8 cellular contexts compared by ENCODE assay signal in genomic region chr13:77751513-77752456, GRCh38. TPM values are rescaled to one million over a fixed set of nuclear protein-coding genes. Genes with fewer than 3 reads are reported as not detected.
A peak's percentile ranks its signal among the peaks of the same experiment; 100 is the strongest.
DNase-seq lines count a peak whose midpoint lies in the region; FAIRE-seq and TF ChIP-seq lines count a peak whose summit lies in the region.

No MANE protein-coding gene starts in this region.

- H3K4me3 ChIP-seq in Karpas-422 (ENCODE audit: low read length), result no peak overlapping the region

- TF ChIP-seq POLR2A in H54 (IDR thresholded peaks at IDR 0.05; ENCODE audit: low read depth, low read length), result no peak

- no peak overlapping the region for H3K27ac ChIP-seq in Karpas-422 (ENCODE audit: low read length)

- FAIRE-seq in H54 (lab: Jason Lieb, UNC), result peak; percentile 36

- no peaks in the 10 kb centered on the region for H3K36me3 ChIP-seq in Karpas-422 (ENCODE audit: insufficient read depth, low read length)

- in situ Hi-C loops in T47D (cut with HindIII; ENCODE audit: low pct_unique_long_range_greater_than_20kb, low sequenced_read_pairs), result no loop called here

- no peaks in the 10 kb centered on the region for H3K4me1 ChIP-seq in Karpas-422 (ENCODE audit: low read length)

- DNase-seq in activated gamma-delta T cell treated with Interleukin-2 at 50 U/mL for 16 hours (peak; percentile 38), activated gamma-delta T cell (lab: John Stamatoyannopoulos, UW) (no peak), H54 (ENCODE audit: insufficient read length, low spot score) (peak; percentile 7), Karpas-422 (peak; percentile 77), SKM-1 (lab: John Stamatoyannopoulos, UW; ENCODE audit: unreplicated experiment) (peak; percentile 13), T47D (ENCODE audit: low read depth in 1 of 2, low spot score in 1 of 2) (peak; percentile 6 to 55), iris pigment epithelial cell (ENCODE audit: low read depth) (peak; percentile 52)
- peak; percentile 60 for DNase-seq in stimulated activated CD4-positive, alpha-beta T cell treated with anti-CD3 and anti-CD28 coated beads, Interleukin-4, amount 100 ng/mL, for 24 hours

- no peaks in the 10 kb centered on the region for H3K27me3 ChIP-seq in Karpas-422 (ENCODE audit: low read length)

- no peak overlapping the region for H3K9ac ChIP-seq in Karpas-422 (ENCODE audit: low read length)

- H2AFZ ChIP-seq in Karpas-422 (ENCODE audit: low read length), result no peak overlapping the region

- no peaks in the 10 kb centered on the region for H3K79me2 ChIP-seq in Karpas-422 (ENCODE audit: low read length)

- H3K4me2 ChIP-seq in Karpas-422 (ENCODE audit: low read depth, low read length, poor library complexity, severe bottlenecking), result no peak overlapping the region

- no peaks in the 10 kb centered on the region for H4K20me1 ChIP-seq in Karpas-422 (ENCODE audit: insufficient read depth, low read depth, low read length)

- no peaks in the 10 kb centered on the region for H3K9me2 ChIP-seq in Karpas-422 (replicated peaks; ENCODE audit: insufficient read depth, low read length)

- H3K9me3 ChIP-seq in Karpas-422 (ENCODE audit: low read length), result no peaks in the 10 kb centered on the region

RNA-seq across cellular contexts. Expression of gene SLAIN1, which starts 54.3 kb away (rescaled TPM):
- total RNA-seq in Karpas-422 (2014; rRNA removed; shearing (Covaris generic); ENCODE audit: low replicate concordance), result 4.4 and 7.1 TPM in 2 replicates
